ENCODE assay signal across 10 cellular contexts in the genomic region with DNA sequence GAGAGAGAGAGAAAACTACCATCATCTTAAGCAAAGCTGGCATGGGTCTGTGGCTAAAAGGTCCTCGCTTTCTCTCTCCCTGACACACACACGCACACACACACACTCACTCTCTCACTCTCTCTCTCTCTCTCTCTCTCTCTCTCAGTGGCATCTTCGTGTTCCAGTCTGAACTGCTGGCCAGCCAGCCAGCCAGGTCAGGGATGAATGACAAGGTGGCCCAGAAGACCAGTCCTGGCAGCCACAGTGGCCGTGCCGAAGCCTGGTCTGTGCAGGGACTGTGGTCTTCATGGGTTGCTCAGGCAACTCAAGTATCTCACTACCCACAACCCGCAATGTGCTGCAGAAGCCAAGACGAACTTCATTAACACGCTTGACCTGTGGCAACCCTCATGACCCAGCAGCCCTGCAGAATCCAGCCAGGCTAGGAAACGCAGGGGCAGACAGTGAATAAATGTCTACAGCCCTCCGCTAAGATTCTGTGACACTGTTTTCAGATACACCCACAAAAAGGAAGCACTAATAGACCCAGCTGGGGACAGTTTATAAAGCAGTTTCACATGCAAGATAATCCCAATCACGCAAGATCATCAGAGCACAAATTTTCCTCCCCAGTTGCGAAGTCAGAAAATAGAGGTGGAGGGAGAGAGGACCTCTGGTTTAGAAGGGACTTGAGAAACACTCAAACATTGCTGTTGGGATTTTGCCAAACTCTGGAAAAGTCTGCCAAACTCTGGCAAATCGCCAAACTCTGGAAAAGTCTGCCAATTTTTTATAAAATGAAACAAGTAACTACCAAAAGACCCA.
DNase-seq lines count a peak whose midpoint lies in the region; ATAC-seq and TF ChIP-seq lines count a peak whose summit lies in the region.
"Had no signal": no experiment of that assay in that cellular context is flagged by ENCODE, and none has a peak within 500 bp of the region (broad histone marks: within the 10 kb centered on the region; RNA-seq: fewer than 3 reads in every experiment).

No MANE protein-coding gene starts in this region.

- peak; percentile 39 for ATAC-seq in GM19395 (IDR thresholded peaks at IDR 0.05; ENCODE audit: unreplicated experiment)
- ATAC-seq in GM19328 (IDR thresholded peaks at IDR 0.05; ENCODE audit: unreplicated experiment), result no peak

- intact Hi-C loops in sigmoid colon (cut with DNase I), result no loop called here

- H3K27ac ChIP-seq in sigmoid colon, result peak overlapping the region; percentile 39 to 63 (median 60)
- H3K27ac ChIP-seq: HL-60 had no signal

- H3K4me3 ChIP-seq in fibroblast of mammary gland (ENCODE audit: control insufficient read depth, low read depth, low read length) (no peak overlapping the region), sigmoid colon (no peak overlapping the region)

- peaks cover 0 to 45% (median 37%) of the 10 kb centered on the region in 4 donors for H3K4me1 ChIP-seq in sigmoid colon

- TF ChIP-seq POLR2A in sigmoid colon (IDR thresholded peaks at IDR 0.05), result no peak

- H3K27me3 ChIP-seq in sigmoid colon, result no peaks in the 10 kb centered on the region

- TF ChIP-seq CTCF in fibroblast of mammary gland (conservative IDR thresholded peaks at IDR 0.05; ENCODE audit: control insufficient read depth, insufficient read depth, low read depth, low read length) (no peak), sigmoid colon (IDR thresholded peaks at IDR 0.05) (no peak)

- H3K9me3 ChIP-seq in sigmoid colon, result no peaks in the 10 kb centered on the region

- H3K36me3 ChIP-seq in sigmoid colon, result no peaks in the 10 kb centered on the region

- TF ChIP-seq EP300 in sigmoid colon (IDR thresholded peaks at IDR 0.05), result no peak

- 64 to 76% methylated on average over 13 of the region's 13 CpGs for WGBS in sigmoid colon, 2 donors

- peak; percentile 80 for DNase-seq in NCI-H345 treated with DMSO at 0.1 percent for 48 hours (lab: John Stamatoyannopoulos, UW; ENCODE audit: unreplicated experiment)
- DNase-seq in fibroblast of mammary gland (ENCODE audit: low read depth), result peak; percentile 58
- peak; percentile 64 for DNase-seq in sigmoid colon
- DNase-seq in activated CD4-positive, CD25-positive, alpha-beta regulatory T cell treated with anti-CD3 and anti-CD28 coated beads, Interleukin-2, amount 50 U/mL, for 72 hours, result no peak
- DNase-seq in cerebellar cortex (ENCODE audit: low spot score), result no peak
- no peak for DNase-seq in GM19240 (ENCODE audit: insufficient read length, low spot score)
- DNase-seq: activated naive CD8-positive, alpha-beta T cell treated with anti-CD3 and anti-CD28 coated beads, Interleukin-2, amount 10 ng/mL, durations not matched to agents 7 days and 5 days had no signal

Comparison
In these comparisons a context has a peak if more than half of its experiments do, and no peak if none do; other contexts are left out.
1. DNase-seq: peak in NCI-H345 treated with DMSO at 0.1 percent for 48 hours (single experiment), fibroblast of mammary gland (single experiment) and sigmoid colon (single experiment); none in activated CD4-positive, CD25-positive, alpha-beta regulatory T cell treated with anti-CD3 and anti-CD28 coated beads, Interleukin-2, amount 50 U/mL, for 72 hours (single experiment), cerebellar cortex (single experiment) and GM19240 (single experiment).